21 cellular contexts compared by ENCODE assay signal in genomic region chr10:126609566-126609965, GRCh38.
"Had no signal": no experiment of that assay in that cellular context is flagged by ENCODE, and none has a peak within 500 bp of the region (broad histone marks: within the 10 kb centered on the region; RNA-seq: fewer than 3 reads in every experiment).

No MANE protein-coding gene starts in this region.

- H3K27ac ChIP-seq: breast epithelium, gastrocnemius medialis, pancreas, testis, upper lobe of right lung had no signal

- H3K9me3 ChIP-seq: breast epithelium, gastrocnemius medialis, pancreas, testis, upper lobe of right lung had no signal

- H3K27me3 Mint-ChIP-seq: activated CD4-positive, alpha-beta T cell treated with anti-CD3 and anti-CD28 coated beads, Interleukin-2, amount 10 ng/mL, durations not matched to agents 24 days and 14 days; activated naive CD4-positive, alpha-beta T cell treated with anti-CD3 and anti-CD28 coated beads, Interleukin-2, amount 10 ng/mL, durations not matched to agents 7 days and 5 days; activated naive CD8-positive, alpha-beta T cell treated with anti-CD3 and anti-CD28 coated beads, Interleukin-2, amount 50 U/mL, for 24 hours; activated T-cell treated with anti-CD3 and anti-CD28 coated beads, Interleukin-2, amount 50 U/mL, for 24 hours; naive thymus-derived CD8-positive, alpha-beta T cell had no signal

- H3K4me3 Mint-ChIP-seq: activated CD4-positive, alpha-beta T cell treated with anti-CD3 and anti-CD28 coated beads, Interleukin-2, amount 10 ng/mL, durations not matched to agents 24 days and 14 days; activated CD8-positive, alpha-beta T cell treated with anti-CD3 and anti-CD28 coated beads, Interleukin-2, amount 10 ng/mL, durations not matched to agents 7 days and 5 days; activated naive CD4-positive, alpha-beta T cell treated with anti-CD3 and anti-CD28 coated beads, Interleukin-2, amount 10 ng/mL, durations not matched to agents 7 days and 5 days; activated naive CD8-positive, alpha-beta T cell treated with anti-CD3 and anti-CD28 coated beads, Interleukin-2, amount 50 U/mL, for 24 hours; activated T-cell treated with anti-CD3 and anti-CD28 coated beads, Interleukin-2, amount 50 U/mL, for 24 hours; naive thymus-derived CD8-positive, alpha-beta T cell had no signal

- H3K4me1 ChIP-seq: breast epithelium, gastrocnemius medialis, pancreas, testis, upper lobe of right lung had no signal

- H3K36me3 ChIP-seq: breast epithelium, gastrocnemius medialis, pancreas, upper lobe of right lung had no signal

- H3K27ac Mint-ChIP-seq: activated CD4-positive, alpha-beta T cell treated with anti-CD3 and anti-CD28 coated beads, Interleukin-2, amount 10 ng/mL, durations not matched to agents 24 days and 14 days; activated CD8-positive, alpha-beta T cell treated with anti-CD3 and anti-CD28 coated beads, Interleukin-2, amount 10 ng/mL, durations not matched to agents 7 days and 5 days; activated naive CD4-positive, alpha-beta T cell treated with anti-CD3 and anti-CD28 coated beads, Interleukin-2, amount 10 ng/mL, durations not matched to agents 7 days and 5 days; activated naive CD8-positive, alpha-beta T cell treated with anti-CD3 and anti-CD28 coated beads, Interleukin-2, amount 50 U/mL, for 24 hours; activated T-cell treated with anti-CD3 and anti-CD28 coated beads, Interleukin-2, amount 50 U/mL, for 24 hours had no signal

- H3K4me1 Mint-ChIP-seq: activated CD4-positive, alpha-beta T cell treated with anti-CD3 and anti-CD28 coated beads, Interleukin-2, amount 10 ng/mL, durations not matched to agents 24 days and 14 days; activated naive CD4-positive, alpha-beta T cell treated with anti-CD3 and anti-CD28 coated beads, Interleukin-2, amount 10 ng/mL, durations not matched to agents 7 days and 5 days; activated naive CD8-positive, alpha-beta T cell treated with anti-CD3 and anti-CD28 coated beads, Interleukin-2, amount 50 U/mL, for 24 hours; naive thymus-derived CD8-positive, alpha-beta T cell had no signal

- ATAC-seq: activated CD8-positive, alpha-beta T cell treated with anti-CD3 and anti-CD28 coated beads, Interleukin-2, amount 10 ng/mL, durations not matched to agents 7 days and 5 days; activated naive CD8-positive, alpha-beta T cell treated with anti-CD3 and anti-CD28 coated beads, Interleukin-2, amount 50 U/mL, for 24 hours; esophagus mucosa; gastrocnemius medialis; left cardiac atrium; naive thymus-derived CD8-positive, alpha-beta T cell; pancreas had no signal

- DNase-seq: activated CD4-positive, alpha-beta T cell treated with anti-CD3 and anti-CD28 coated beads, Interleukin-2, amount 10 ng/mL, durations not matched to agents 24 days and 14 days; activated CD4-positive, CD25-positive, alpha-beta regulatory T cell; activated CD8-positive, alpha-beta T cell treated with anti-CD3 and anti-CD28 coated beads, Interleukin-2, amount 10 ng/mL, durations not matched to agents 7 days and 5 days; activated effector memory CD4-positive, alpha-beta T cell treated with Interleukin-2 at 50 U/mL for 16 hours; activated naive CD4-positive, alpha-beta T cell treated with anti-CD3 and anti-CD28 coated beads, Interleukin-2, amount 10 ng/mL, durations not matched to agents 7 days and 5 days; activated naive CD8-positive, alpha-beta T cell treated with anti-CD3 and anti-CD28 coated beads, Interleukin-2, amount 50 U/mL, for 24 hours; activated T-cell treated with anti-CD3 and anti-CD28 coated beads, Interleukin-2, amount 50 U/mL, for 24 hours; cerebellar nuclear complex; effector CD8-positive, alpha-beta T cell; gastrocnemius medialis; left cardiac atrium; mesendoderm; naive thymus-derived CD8-positive, alpha-beta T cell; pancreas; stimulated activated naive CD4-positive, alpha-beta T cell treated with Interleukin-2 at 50 U/mL for 16 hours; T-helper 1 cell; T1000; testis; upper lobe of right lung had no signal

- H3K4me3 ChIP-seq: breast epithelium, gastrocnemius medialis, pancreas, testis, upper lobe of right lung had no signal

- H3K27me3 ChIP-seq: breast epithelium, gastrocnemius medialis, pancreas, testis, upper lobe of right lung had no signal

- H3K9me3 Mint-ChIP-seq: activated CD4-positive, alpha-beta T cell treated with anti-CD3 and anti-CD28 coated beads, Interleukin-2, amount 10 ng/mL, durations not matched to agents 24 days and 14 days; activated T-cell treated with anti-CD3 and anti-CD28 coated beads, Interleukin-2, amount 50 U/mL, for 24 hours had no signal
